In genomic region chr5:43036856-43037711, GRCh38 we compare ENCODE assay signal across 9 cellular contexts. TPM values are rescaled to one million over a fixed set of nuclear protein-coding genes. Genes with fewer than 3 reads are reported as not detected.
DNase-seq lines count a peak whose midpoint lies in the region; ATAC-seq and TF ChIP-seq lines count a peak whose summit lies in the region.
"Had no signal": no experiment of that assay in that cellular context is flagged by ENCODE, and none has a peak within 500 bp of the region (broad histone marks: within the 10 kb centered on the region; RNA-seq: fewer than 3 reads in every experiment).

No MANE protein-coding gene starts in this region.

- H3K4me1 Mint-ChIP-seq in Calu3 (ENCODE audit: low read depth, unreplicated experiment) (peaks cover 31% of the 10 kb centered on the region), T-cell (peaks cover 39 to 53% (median 42%) of the 10 kb centered on the region in 3 donors)

- H3K4me1 ChIP-seq in neutrophil (ENCODE audit: control insufficient read depth in 1 of 2, insufficient read depth in 1 of 2, low read depth in 1 of 2, low read length in 1 of 2) = peaks cover 34 to 46% of the 10 kb centered on the region in 2 experiments

- H3K9me3 Mint-ChIP-seq in Calu3 (ENCODE audit: low read depth, unreplicated experiment) (no peaks in the 10 kb centered on the region), T-cell (no peaks in the 10 kb centered on the region)

- H3K27me3 Mint-ChIP-seq in Calu3 (ENCODE audit: unreplicated experiment) (no peaks in the 10 kb centered on the region), T-cell (no peaks in the 10 kb centered on the region)

- H3K27ac ChIP-seq in neutrophil = peak overlapping the region; percentile 96

- BruUV-seq in Calu3 (replicated peaks; lab: Mats Ljungman, UMichigan) = no TSS peak

- TF ChIP-seq CTCF in Calu3 (IDR thresholded peaks at IDR 0.05; ENCODE audit: unreplicated experiment) (no peak), neutrophil (IDR thresholded peaks at IDR 0.05) (no peak)

- H3K27ac Mint-ChIP-seq in Calu3 (ENCODE audit: unreplicated experiment) = peak overlapping the region; percentile 96
- peak overlapping the region; percentile 90 to 92 for H3K27ac Mint-ChIP-seq in T-cell

- POLR2A ChIA-PET in T-cell (lab: Charles Lee) = interaction anchor here (0.5 to 4.1 kb wide), 14 partner anchors 8 to 96 kb away, joined by 3 to 77 read pairs (median 6); no protein-coding TSS in a partner anchor

- H3K36me3 ChIP-seq in neutrophil = no peaks in the 10 kb centered on the region

- ATAC-seq in T-cell (replicated peaks in 1 of 4) (no peak), HG03342 (IDR thresholded peaks at IDR 0.05; ENCODE audit: unreplicated experiment) (no peak), GM18873 (IDR thresholded peaks at IDR 0.05; ENCODE audit: low FRiP score, unreplicated experiment) (no peak), HG03175 (IDR thresholded peaks at IDR 0.05; ENCODE audit: unreplicated experiment) (no peak)

- peaks cover 77% of the 10 kb centered on the region for H3K36me3 Mint-ChIP-seq in Calu3 (ENCODE audit: insufficient read depth, unreplicated experiment)
- H3K36me3 Mint-ChIP-seq in T-cell = no peaks in the 10 kb centered on the region

- no peaks in the 10 kb centered on the region for H3K27me3 ChIP-seq in neutrophil

- TF ChIP-seq POLR2A in erythroblast (IDR thresholded peaks at IDR 0.05; ENCODE audit: low read length) = no peak

- DNase-seq in Calu3 (peak; percentile 39), T-cell (no peak), erythroblast (lab: John Stamatoyannopoulos, UW) (peak; percentile 39 to 53)
- DNase-seq in stimulated activated naive CD4-positive, alpha-beta T cell treated with Interleukin-2 at 50 U/mL for 16 hours (lab: John Stamatoyannopoulos, UW) = no peak
- DNase-seq: activated CD8-positive, alpha-beta memory T cell treated with anti-CD3 and anti-CD28 coated beads for 24 hours had no signal

- peak overlapping the region; percentile 79 for H3K4me3 ChIP-seq in neutrophil (ENCODE audit: low read depth in 1 of 2, low read length in 1 of 2)

- H3K9me3 ChIP-seq in neutrophil = no peaks in the 10 kb centered on the region

- CTCF ChIA-PET in Calu3 (lab: Charles Lee) (interaction anchor here (0.6 to 2.3 kb wide), 6 partner anchors 9 to 125 kb away, joined by 3 to 10 read pairs (median 4); no protein-coding TSS in a partner anchor), T-cell (lab: Charles Lee) (interaction anchor here (0.6 to 4.0 kb wide), 17 partner anchors 13 to 1194 kb away, joined by 3 to 71 read pairs (median 7); partner anchors contain the start of gene NNT (in 1 of the 2))

- H3K4me3 Mint-ChIP-seq in Calu3 (ENCODE audit: low read depth, unreplicated experiment) = peak overlapping the region; percentile 90
- H3K4me3 Mint-ChIP-seq in T-cell = peak overlapping the region; percentile 78 to 100 (median 85)

- intact Hi-C loops in Calu3 (cut with micrococcal nuclease; ENCODE audit: unreplicated experiment) = no loop called here

RNA-seq across cellular contexts. Expression of gene ANXA2R, which starts 3.0 kb away (rescaled TPM):
- total RNA-seq in Calu3 (2022) = 8.0 and 9.4 TPM in 2 replicates
- 10 to 100 TPM; 47.8 to 64.1 (median 53.1) TPM for total RNA-seq in T-cell

Comparison
In these comparisons a context has a peak if more than half of its experiments do, and no peak if none do; other contexts are left out.
1. DNase-seq: peak in Calu3 (single experiment) and erythroblast (2 of 2); none in T-cell (0 of 34) and stimulated activated naive CD4-positive, alpha-beta T cell treated with Interleukin-2 at 50 U/mL for 16 hours (single experiment).